In genomic region chr2:47172156-47172921, GRCh38 we compare ENCODE assay signal across 9 cellular contexts. TPM values are rescaled to one million over a fixed set of nuclear protein-coding genes. Genes with fewer than 3 reads are reported as not detected.
DNase-seq lines count a peak whose midpoint lies in the region; ATAC-seq and TF ChIP-seq lines count a peak whose summit lies in the region.
"Had no signal": no experiment of that assay in that cellular context is flagged by ENCODE, and none has a peak within 500 bp of the region (broad histone marks: within the 10 kb centered on the region; RNA-seq: fewer than 3 reads in every experiment).

No MANE protein-coding gene starts in this region.

- H3K27me3 ChIP-seq in thyroid gland: no peaks in the 10 kb centered on the region

- H3K36me3 Mint-ChIP-seq in activated naive CD4-positive, alpha-beta T cell treated with anti-CD3 and anti-CD28 coated beads, Interleukin-2, amount 50 U/mL, for 24 hours: peaks cover 10% of the 10 kb centered on the region
- H3K36me3 Mint-ChIP-seq in activated CD4-positive, alpha-beta memory T cell treated with anti-CD3 and anti-CD28 coated beads for 36 hours: peaks cover 55% of the 10 kb centered on the region
- H3K36me3 Mint-ChIP-seq in immature natural killer cell: peaks cover 0 to 3% (median 0%) of the 10 kb centered on the region in 3 donors

- peak overlapping the region; percentile 91 for H3K4me3 Mint-ChIP-seq in activated naive CD4-positive, alpha-beta T cell treated with anti-CD3 and anti-CD28 coated beads, Interleukin-2, amount 50 U/mL, for 24 hours
- H3K4me3 Mint-ChIP-seq in activated CD4-positive, alpha-beta memory T cell treated with anti-CD3 and anti-CD28 coated beads for 36 hours: peak overlapping the region; percentile 26
- H3K4me3 Mint-ChIP-seq in immature natural killer cell: peak overlapping the region in 4 of 5 donors; percentile 3 to 71 (median 29)

- H3K27ac ChIP-seq in thyroid gland: peak overlapping the region in 2 of 3 donors; percentile 60 to 99

- no peak for TF ChIP-seq CTCF in thyroid gland (IDR thresholded peaks at IDR 0.05)

- H3K27me3 Mint-ChIP-seq in activated naive CD4-positive, alpha-beta T cell treated with anti-CD3 and anti-CD28 coated beads, Interleukin-2, amount 50 U/mL, for 24 hours: no peaks in the 10 kb centered on the region
- H3K27me3 Mint-ChIP-seq in activated CD4-positive, alpha-beta memory T cell treated with anti-CD3 and anti-CD28 coated beads for 36 hours: peaks cover 5% of the 10 kb centered on the region
- H3K27me3 Mint-ChIP-seq in immature natural killer cell (ENCODE audit: low read depth in 3 of 3): peaks cover 23 to 29% (median 26%) of the 10 kb centered on the region in 3 donors

- H3K4me1 ChIP-seq in thyroid gland: peaks cover 60 to 66% of the 10 kb centered on the region in 2 donors

- no peak for TF ChIP-seq POLR2A in thyroid gland (IDR thresholded peaks at IDR 0.05)

- no peak for DNase-seq in activated naive CD4-positive, alpha-beta T cell treated with Interleukin-2 at 50 U/mL for 16 hours
- no peak for DNase-seq in activated CD4-positive, alpha-beta memory T cell treated with anti-CD3 and anti-CD28 coated beads for 36 hours
- DNase-seq in immature natural killer cell (no peak), thyroid gland (no peak), NCI-H82 (lab: John Stamatoyannopoulos, UW) (no peak), mucosa of gallbladder (ENCODE audit: low spot score) (no peak)

- no peak for ATAC-seq in HG03442 (IDR thresholded peaks at IDR 0.05; ENCODE audit: unreplicated experiment)

- POLR2A ChIA-PET in activated CD4-positive, alpha-beta memory T cell treated with anti-CD3 and anti-CD28 coated beads for 36 hours (lab: Charles Lee): interaction anchor here (0.6 kb wide), 1 partner anchor 581 kb away, joined by 3 read pairs; no protein-coding TSS in a partner anchor

- H3K27ac Mint-ChIP-seq in activated naive CD4-positive, alpha-beta T cell treated with anti-CD3 and anti-CD28 coated beads, Interleukin-2, amount 50 U/mL, for 24 hours: no peak overlapping the region
- H3K27ac Mint-ChIP-seq in activated CD4-positive, alpha-beta memory T cell treated with anti-CD3 and anti-CD28 coated beads for 36 hours: no peak overlapping the region
- peak overlapping the region; percentile 25 to 100 (median 83) for H3K27ac Mint-ChIP-seq in immature natural killer cell

- intact Hi-C loops in activated CD4-positive, alpha-beta memory T cell treated with anti-CD3 and anti-CD28 coated beads for 36 hours (cut with micrococcal nuclease): no loop called here
- intact Hi-C loops in thyroid gland (cut with DNase I): no loop called here

- 44 to 48% methylated on average over 9 of the region's 9 CpGs for WGBS in thyroid gland, 2 donors

- no peaks in the 10 kb centered on the region for H3K36me3 ChIP-seq in thyroid gland

- H3K4me3 ChIP-seq in thyroid gland (replicated peaks in 1 of 3): no peak overlapping the region

- H3K4me1 Mint-ChIP-seq in activated naive CD4-positive, alpha-beta T cell treated with anti-CD3 and anti-CD28 coated beads, Interleukin-2, amount 50 U/mL, for 24 hours: peaks cover 74% of the 10 kb centered on the region
- peaks cover 65% of the 10 kb centered on the region for H3K4me1 Mint-ChIP-seq in activated CD4-positive, alpha-beta memory T cell treated with anti-CD3 and anti-CD28 coated beads for 36 hours (ENCODE audit: low read depth)
- H3K4me1 Mint-ChIP-seq in immature natural killer cell: peaks cover 74 to 85% of the 10 kb centered on the region in 2 donors

- H3K9me3 ChIP-seq in thyroid gland: no peaks in the 10 kb centered on the region

- CTCF ChIA-PET in activated CD4-positive, alpha-beta memory T cell treated with anti-CD3 and anti-CD28 coated beads for 36 hours (lab: Charles Lee): interaction anchor here (0.6 to 1.2 kb wide), 4 partner anchors 7 to 268 kb away, joined by 3 read pairs; no protein-coding TSS in a partner anchor

- H3K9me3 Mint-ChIP-seq in activated naive CD4-positive, alpha-beta T cell treated with anti-CD3 and anti-CD28 coated beads, Interleukin-2, amount 50 U/mL, for 24 hours: no peaks in the 10 kb centered on the region
- H3K9me3 Mint-ChIP-seq in activated CD4-positive, alpha-beta memory T cell treated with anti-CD3 and anti-CD28 coated beads for 36 hours: peaks cover 2% of the 10 kb centered on the region
- peaks cover 0 to 8% (median under 1%) of the 10 kb centered on the region in 6 donors for H3K9me3 Mint-ChIP-seq in immature natural killer cell

RNA-seq across cellular contexts. Expression of gene CALM2, which starts 4.0 kb away (rescaled TPM):
- 100 to 1,000 TPM; 479 TPM for total RNA-seq in activated CD4-positive, alpha-beta memory T cell treated with anti-CD3 and anti-CD28 coated beads for 36 hours
- 1,000 to 10,000 TPM in 2 of 3 donors, 100 to 1,000 TPM in 1; 686 to 1,567 (median 1,022) TPM for polyA plus RNA-seq in immature natural killer cell
- 100 to 1,000 TPM; 454 to 526 (median 478) TPM for total RNA-seq in thyroid gland
- total RNA-seq in mucosa of gallbladder: 505 TPM

RNA-seq across cellular contexts. Expression of gene STPG4, which starts 17.2 kb away (rescaled TPM):
- not detected for total RNA-seq in activated CD4-positive, alpha-beta memory T cell treated with anti-CD3 and anti-CD28 coated beads for 36 hours
- under 1 TPM in 1 of 3 donors, not detected in 2; 0.24 TPM for polyA plus RNA-seq in immature natural killer cell
- 1 to 10 TPM in 1 of 4 donors, under 1 TPM in 2, not detected in 1; 0.22 to 1.1 (median 0.42) TPM for total RNA-seq in thyroid gland
- 0.20 TPM for total RNA-seq in mucosa of gallbladder
- total RNA-seq: G401 had no signal

Comparison
In these comparisons a context has a peak if more than half of its experiments do, and no peak if none do; other contexts are left out.
1. H3K27ac Mint-ChIP-seq: peak in immature natural killer cell (6 of 6); none in activated naive CD4-positive, alpha-beta T cell treated with anti-CD3 and anti-CD28 coated beads, Interleukin-2, amount 50 U/mL, for 24 hours (single experiment) and activated CD4-positive, alpha-beta memory T cell treated with anti-CD3 and anti-CD28 coated beads for 36 hours (single experiment).
2. H3K4me3 Mint-ChIP-seq: peak in every context shown above with its lines; median percentile 91 in activated naive CD4-positive, alpha-beta T cell treated with anti-CD3 and anti-CD28 coated beads, Interleukin-2, amount 50 U/mL, for 24 hours; 29 in immature natural killer cell; 26 in activated CD4-positive, alpha-beta memory T cell treated with anti-CD3 and anti-CD28 coated beads for 36 hours.